ENCODE assay signal across 1 cellular context in the genomic region with DNA sequence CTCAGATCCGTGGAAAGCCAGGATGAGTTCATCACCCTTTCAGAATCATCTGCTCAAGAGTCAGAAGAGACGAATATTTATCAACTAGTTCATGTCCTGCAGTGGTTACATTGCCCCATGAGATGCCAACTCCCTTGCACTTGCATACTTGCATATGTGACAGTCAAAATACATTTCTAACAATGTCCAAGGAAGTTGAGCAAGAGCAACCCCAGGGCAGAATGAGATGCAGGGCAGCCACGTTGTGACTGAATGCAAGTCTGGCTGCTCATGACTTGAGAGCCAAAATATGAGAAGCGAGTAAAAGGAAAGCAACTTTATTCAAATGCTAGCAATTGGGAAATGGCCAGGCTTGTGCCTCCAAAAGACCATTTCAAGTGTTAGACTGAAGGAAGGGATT.
TF ChIP-seq lines count a peak whose summit lies in the region.

No MANE protein-coding gene starts in this region.

TF ChIP-seq in H1, 55 proteins besides CTCF, POLR2A, EP300 and RAD21:
- TF ChIP-seq SP1 (IDR thresholded peaks at IDR 0.05; ENCODE audit: low read depth, low read length) (no peak), NANOG (IDR thresholded peaks at IDR 0.05; ENCODE audit: insufficient read depth, low read depth, low read length, poor library complexity, severe bottlenecking) (no peak), FOSL1 (IDR thresholded peaks at IDR 0.05; ENCODE audit: insufficient read depth, low read depth, low read length) (no peak), JUN (IDR thresholded peaks at IDR 0.05; ENCODE audit: low read depth, low read length) (no peak)
